In the genomic region with DNA sequence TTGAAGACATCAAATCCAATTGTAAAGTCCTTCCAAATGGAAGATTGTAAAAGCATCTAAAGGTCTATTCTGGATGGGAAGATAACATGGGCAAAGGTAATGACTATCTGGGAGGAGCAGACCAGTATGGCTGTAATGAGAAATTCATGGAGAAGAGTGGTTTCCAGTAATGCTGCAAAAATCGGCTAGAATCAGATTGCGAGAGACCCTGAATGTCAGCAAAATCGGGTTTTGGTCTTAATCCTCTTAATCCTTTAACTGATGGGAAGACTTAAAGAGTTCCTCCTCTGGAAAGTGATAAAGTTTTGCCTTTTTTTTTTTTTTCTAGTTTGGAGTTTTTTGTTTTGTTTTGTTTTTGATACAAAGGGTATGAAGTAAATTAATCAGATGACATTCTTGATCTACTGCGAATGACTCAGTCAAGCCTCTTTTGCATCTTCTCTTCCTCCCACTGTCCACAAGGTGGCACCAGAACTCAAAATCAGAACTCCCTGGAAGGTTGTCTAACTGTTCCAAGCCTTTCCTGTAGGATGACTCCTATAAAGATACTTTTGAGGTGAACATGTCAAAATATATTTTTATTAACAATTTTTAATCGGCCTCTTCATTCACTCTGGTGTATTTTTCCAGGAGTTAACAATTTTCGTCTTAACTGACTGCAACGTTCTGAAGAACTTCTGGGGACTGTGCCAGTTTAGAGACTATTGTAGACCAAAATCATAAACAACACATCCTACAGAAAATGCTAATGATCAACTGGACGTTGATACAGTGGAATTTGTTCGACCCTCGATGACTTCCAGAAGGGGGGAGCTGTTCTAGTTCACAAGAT, we compare ENCODE assay signal across 9 cellular contexts.
DNase-seq lines count a peak whose midpoint lies in the region; ATAC-seq, FAIRE-seq and TF ChIP-seq lines count a peak whose summit lies in the region.
"Had no signal": no experiment of that assay in that cellular context is flagged by ENCODE, and none has a peak within 500 bp of the region (broad histone marks: within the 10 kb centered on the region; RNA-seq: fewer than 3 reads in every experiment).

No MANE protein-coding gene starts in this region.

- CTCF ChIA-PET in endothelial cell of umbilical vein (lab: Charles Lee): interaction anchor here (0.7 to 4.9 kb wide), 6 partner anchors 18 to 588 kb away, joined by 3 to 47 read pairs (median 6); no protein-coding TSS in a partner anchor

- no peak overlapping the region for H3K27ac ChIP-seq in endothelial cell of umbilical vein (ENCODE audit: insufficient read depth, low read depth, low read length)
- no peak overlapping the region for H3K27ac ChIP-seq in upper lobe of left lung

- DNase-seq in AML-193 (lab: John Stamatoyannopoulos, UW): peak; percentile 31 to 33
- DNase-seq in NCI-H1048 (lab: John Stamatoyannopoulos, UW): peak; percentile 20
- peak; percentile 3 for DNase-seq in T-helper 9 cell
- peak; percentile 63 for DNase-seq in endothelial cell of umbilical vein (ENCODE audit: low read depth, low spot score)
- DNase-seq in mucosa of descending colon: peak in 1 of 3 donors; percentile 57
- peak in 1 of 2 donors; percentile 27 for DNase-seq in upper lobe of left lung

- H3K27me3 ChIP-seq in endothelial cell of umbilical vein (ENCODE audit: control insufficient read depth in 2 of 2, insufficient read depth in 2 of 2, low read length in 2 of 2) (peaks cover 0 to 2% of the 10 kb centered on the region in 2 experiments), upper lobe of left lung (no peaks in the 10 kb centered on the region)

- WGBS in upper lobe of left lung, 2 donors: 30 to 31% methylated on average over 10 of the region's 10 CpGs

- ATAC-seq in GM18498 (IDR thresholded peaks at IDR 0.05; ENCODE audit: unreplicated experiment) (peak; percentile 88), HG02759 (IDR thresholded peaks at IDR 0.05; ENCODE audit: unreplicated experiment) (peak; percentile 88), mucosa of descending colon (peak; percentile 75), upper lobe of left lung (ENCODE audit: low FRiP score in 2 of 2) (peak in 1 of 2 donors; percentile 91)
- ATAC-seq: T-cell had no signal

- no peak overlapping the region for H3K9ac ChIP-seq in endothelial cell of umbilical vein (replicated peaks; ENCODE audit: extremely low read depth, insufficient read depth, low read length)

- TF ChIP-seq POLR2A in endothelial cell of umbilical vein (IDR thresholded peaks at IDR 0.05; ENCODE audit: low read depth, low read length): no peak
- no peak for TF ChIP-seq POLR2A in upper lobe of left lung (IDR thresholded peaks at IDR 0.05)

- H3K4me2 ChIP-seq in endothelial cell of umbilical vein (ENCODE audit: insufficient read depth, low read length): no peak overlapping the region

- POLR2A ChIA-PET in endothelial cell of umbilical vein (lab: Charles Lee): no interaction called here

- peak; percentile 92 for FAIRE-seq in endothelial cell of umbilical vein (lab: Jason Lieb, UNC)

- no peaks in the 10 kb centered on the region for H4K20me1 ChIP-seq in endothelial cell of umbilical vein (replicated peaks; ENCODE audit: control insufficient read depth, extremely low read depth, insufficient read depth, low read length)

- TF ChIP-seq CTCF in endothelial cell of umbilical vein (IDR thresholded peaks at IDR 0.05; ENCODE audit: extremely low read depth in 1 of 2, insufficient read depth in 1 of 2, low read depth in 1 of 2, low read length in 2 of 2): peak; percentile 69 to 73
- TF ChIP-seq CTCF in mucosa of descending colon (IDR thresholded peaks at IDR 0.05): peak; percentile 31
- peak; percentile 44 to 77 (median 70) for TF ChIP-seq CTCF in upper lobe of left lung (IDR thresholded peaks at IDR 0.05)

- intact Hi-C loops in endothelial cell of umbilical vein (cut with micrococcal nuclease): loop anchor here (1.0 kb wide), 6 partner anchors 51 to 588 kb away; no protein-coding TSS in a partner anchor
- intact Hi-C loops in mucosa of descending colon (cut with DNase I, micrococcal nuclease): loop anchor here in 1 of 2 donors (10.0 kb wide), 1 partner anchor 111 kb away; no protein-coding TSS in a partner anchor

- dilution Hi-C loops in endothelial cell of umbilical vein (cut with MboI; ENCODE audit: extremely low pct_ligation_motif_present, low sequenced_read_pairs): no loop called here

- H3K9me3 ChIP-seq in endothelial cell of umbilical vein (replicated peaks; ENCODE audit: control insufficient read depth, insufficient read depth, low read length): no peaks in the 10 kb centered on the region
- no peaks in the 10 kb centered on the region for H3K9me3 ChIP-seq in mucosa of descending colon
- no peaks in the 10 kb centered on the region for H3K9me3 ChIP-seq in upper lobe of left lung

- no peaks in the 10 kb centered on the region for H3K4me1 ChIP-seq in endothelial cell of umbilical vein (ENCODE audit: control insufficient read depth, extremely low read depth, insufficient read depth, low read length)
- no peaks in the 10 kb centered on the region for H3K4me1 ChIP-seq in mucosa of descending colon (ENCODE audit: low read depth)
- H3K4me1 ChIP-seq in upper lobe of left lung: peaks cover 0 to 6% (median 0%) of the 10 kb centered on the region in 4 donors

- H2AFZ ChIP-seq in endothelial cell of umbilical vein (ENCODE audit: low read depth, low read length): no peak overlapping the region

- H3K79me2 ChIP-seq in endothelial cell of umbilical vein (ENCODE audit: control insufficient read depth, insufficient read depth, low read length): no peaks in the 10 kb centered on the region

- no peaks in the 10 kb centered on the region for H3K36me3 ChIP-seq in endothelial cell of umbilical vein (ENCODE audit: control insufficient read depth in 2 of 2, extremely low read depth in 1 of 2, insufficient read depth in 2 of 2, low read length in 2 of 2)
- no peaks in the 10 kb centered on the region for H3K36me3 ChIP-seq in mucosa of descending colon (ENCODE audit: low read depth)
- no peaks in the 10 kb centered on the region for H3K36me3 ChIP-seq in upper lobe of left lung

- no TSS peak for BruUV-seq in endothelial cell of umbilical vein (replicated peaks; lab: Mats Ljungman, UMichigan)

- TF ChIP-seq EP300 in upper lobe of left lung (IDR thresholded peaks at IDR 0.05): no peak

- H3K9me1 ChIP-seq in endothelial cell of umbilical vein (replicated peaks; ENCODE audit: control insufficient read depth, extremely low read depth, insufficient read depth, low read length): no peaks in the 10 kb centered on the region

- H3K4me3 ChIP-seq in endothelial cell of umbilical vein (replicated peaks in 1 of 3; ENCODE audit: insufficient read depth in 1 of 3, low read depth in 1 of 3, low read length in 3 of 3): no peak overlapping the region
- no peak overlapping the region for H3K4me3 ChIP-seq in mucosa of descending colon
- H3K4me3 ChIP-seq in upper lobe of left lung: no peak overlapping the region

TF ChIP-seq in endothelial cell of umbilical vein, 7 proteins besides CTCF, POLR2A, EP300 and RAD21:
- no peak for TF ChIP-seq JUN (IDR thresholded peaks at IDR 0.05; ENCODE audit: borderline replicate concordance, insufficient read depth, insufficient read length, low read depth)
- TF ChIP-seq FOS (IDR thresholded peaks at IDR 0.05; ENCODE audit: borderline replicate concordance, insufficient read depth, low read length): peak; percentile 38
